In genomic region chr12:7995266-7995963, GRCh38 we compare ENCODE assay signal across 1 cellular context.
TF ChIP-seq lines count a peak whose summit lies in the region.

No MANE protein-coding gene starts in this region.

TF ChIP-seq in HepG2, 621 proteins besides CTCF, POLR2A, EP300 and RAD21 (continued from another document and continues in another):
- TF ChIP-seq ZNF691 (CRISPR knock-in tag; IDR thresholded peaks at IDR 0.05; ENCODE audit: borderline replicate concordance, low read depth) (no peak), CBX1 (IDR thresholded peaks at IDR 0.05; ENCODE audit: low read depth) (no peak), ZFX (CRISPR knock-in tag; IDR thresholded peaks at IDR 0.05; ENCODE audit: low read depth) (peak; percentile 31; the same call in 1 of the 2 replicates), CREB1 (IDR thresholded peaks at IDR 0.05) (no peak), CREB1 (CRISPR knock-in tag; IDR thresholded peaks at IDR 0.05) (0 out of 2 replicates have a peak, but pooled peaks have one; percentile 37), ZNF557 (CRISPR knock-in tag; IDR thresholded peaks at IDR 0.05) (no peak), GABPA (IDR thresholded peaks at IDR 0.05; ENCODE audit: low read depth, low read length) (no peak), GABPA (CRISPR knock-in tag; IDR thresholded peaks at IDR 0.05; ENCODE audit: low read depth) (no peak), SRSF1 (optimal IDR thresholded peaks at IDR 0.05; ENCODE audit: low read depth, low read length) (no peak), ZNF12 (CRISPR knock-in tag; IDR thresholded peaks at IDR 0.05) (peak; percentile 68; the same call in 1 of the 2 replicates), TCF7 (IDR thresholded peaks at IDR 0.05; ENCODE audit: low read depth) (no peak), FOXK1 (CRISPR knock-in tag; IDR thresholded peaks at IDR 0.05; ENCODE audit: borderline replicate concordance, low read depth) (no peak), SAP130 (CRISPR knock-in tag; IDR thresholded peaks at IDR 0.05; ENCODE audit: low read depth) (peak; percentile 42; the same call in 1 of the 2 replicates), HDAC1 (CRISPR knock-in tag; IDR thresholded peaks at IDR 0.05) (no peak), KDM3A (CRISPR knock-in tag; IDR thresholded peaks at IDR 0.05; ENCODE audit: low read depth) (peak; percentile 54; the same call in 1 of the 2 replicates), SMARCC2 (IDR thresholded peaks at IDR 0.05) (no peak), ATF6 (CRISPR knock-in tag; conservative IDR thresholded peaks at IDR 0.05) (no peak), PPARG (CRISPR knock-in tag; conservative IDR thresholded peaks at IDR 0.05) (0 out of 2 replicates have a peak, but pooled peaks have one; percentile 15), ZSCAN25 (CRISPR knock-in tag; IDR thresholded peaks at IDR 0.05) (no peak), ZNF597 (CRISPR knock-in tag; IDR thresholded peaks at IDR 0.05) (no peak), MTA3 (CRISPR knock-in tag; IDR thresholded peaks at IDR 0.05) (no peak), ZNF687 (CRISPR knock-in tag; IDR thresholded peaks at IDR 0.05) (no peak), FOSL1 (CRISPR knock-in tag; IDR thresholded peaks at IDR 0.05; ENCODE audit: borderline replicate concordance) (no peak), HMGXB4 (CRISPR knock-in tag; IDR thresholded peaks at IDR 0.05; ENCODE audit: borderline replicate concordance in 1 of 2, low read depth in 1 of 2) (peak in 1 of 2 experiments; percentile 54; a peak in 1 of 4 replicates), GLI4 (CRISPR knock-in tag; IDR thresholded peaks at IDR 0.05; ENCODE audit: borderline replicate concordance) (no peak), PAWR (CRISPR knock-in tag; IDR thresholded peaks at IDR 0.05; ENCODE audit: borderline replicate concordance) (no peak), RARG (CRISPR knock-in tag; IDR thresholded peaks at IDR 0.05; ENCODE audit: low read depth) (no peak), ZNF280B (CRISPR knock-in tag; IDR thresholded peaks at IDR 0.05; ENCODE audit: borderline replicate concordance) (no peak), REXO4 (CRISPR knock-in tag; IDR thresholded peaks at IDR 0.05; ENCODE audit: borderline replicate concordance) (no peak), ZSCAN9 (CRISPR knock-in tag; IDR thresholded peaks at IDR 0.05; ENCODE audit: borderline replicate concordance) (0 out of 2 replicates have a peak, but pooled peaks have one; percentile 46), IRX3 (CRISPR knock-in tag; IDR thresholded peaks at IDR 0.05; ENCODE audit: borderline replicate concordance, low read depth) (no peak), ZNF768 (CRISPR knock-in tag; IDR thresholded peaks at IDR 0.05) (no peak), FIP1L1 (IDR thresholded peaks at IDR 0.05; ENCODE audit: borderline replicate concordance, insufficient read depth, low read depth, low read length) (no peak), HHEX (CRISPR knock-in tag; IDR thresholded peaks at IDR 0.05) (no peak), TFE3 (CRISPR knock-in tag; IDR thresholded peaks at IDR 0.05) (no peak), MTF2 (CRISPR knock-in tag; IDR thresholded peaks at IDR 0.05; ENCODE audit: borderline replicate concordance) (no peak), RFX3 (CRISPR knock-in tag; IDR thresholded peaks at IDR 0.05) (peak; percentile 77), MAX (IDR thresholded peaks at IDR 0.05) (no peak), PCBP1 (IDR thresholded peaks at IDR 0.05; ENCODE audit: borderline replicate concordance, low read depth, low read length) (no peak), IRF2 (CRISPR knock-in tag; IDR thresholded peaks at IDR 0.05) (0 out of 2 replicates have a peak, but pooled peaks have one; percentile 49), RFXANK (CRISPR knock-in tag; IDR thresholded peaks at IDR 0.05) (no peak), SALL1 (CRISPR knock-in tag; IDR thresholded peaks at IDR 0.05) (0 out of 2 replicates have a peak, but pooled peaks have one; percentile 16), DRAP1 (CRISPR knock-in tag; IDR thresholded peaks at IDR 0.05) (0 out of 2 replicates have a peak, but pooled peaks have one; percentile 27), ZBED4 (CRISPR knock-in tag; IDR thresholded peaks at IDR 0.05; ENCODE audit: borderline replicate concordance) (no peak), MXI1 (IDR thresholded peaks at IDR 0.05; ENCODE audit: borderline replicate concordance, low read depth, low read length) (peak; percentile 42; the same call in 1 of the 3 replicates), CENPX (CRISPR knock-in tag; IDR thresholded peaks at IDR 0.05) (no peak), ZBTB1 (CRISPR knock-in tag; IDR thresholded peaks at IDR 0.05; ENCODE audit: borderline replicate concordance) (no peak), SRF (IDR thresholded peaks at IDR 0.05; ENCODE audit: low read depth, low read length) (peak; percentile 25; the same call in 1 of the 2 replicates), FOSL2 (CRISPR knock-in tag; IDR thresholded peaks at IDR 0.05) (peak; percentile 28), SMC3 (IDR thresholded peaks at IDR 0.05; ENCODE audit: low read length) (peak; percentile 89)
